ENCODE assay signal across 22 cellular contexts in the genomic region with DNA sequence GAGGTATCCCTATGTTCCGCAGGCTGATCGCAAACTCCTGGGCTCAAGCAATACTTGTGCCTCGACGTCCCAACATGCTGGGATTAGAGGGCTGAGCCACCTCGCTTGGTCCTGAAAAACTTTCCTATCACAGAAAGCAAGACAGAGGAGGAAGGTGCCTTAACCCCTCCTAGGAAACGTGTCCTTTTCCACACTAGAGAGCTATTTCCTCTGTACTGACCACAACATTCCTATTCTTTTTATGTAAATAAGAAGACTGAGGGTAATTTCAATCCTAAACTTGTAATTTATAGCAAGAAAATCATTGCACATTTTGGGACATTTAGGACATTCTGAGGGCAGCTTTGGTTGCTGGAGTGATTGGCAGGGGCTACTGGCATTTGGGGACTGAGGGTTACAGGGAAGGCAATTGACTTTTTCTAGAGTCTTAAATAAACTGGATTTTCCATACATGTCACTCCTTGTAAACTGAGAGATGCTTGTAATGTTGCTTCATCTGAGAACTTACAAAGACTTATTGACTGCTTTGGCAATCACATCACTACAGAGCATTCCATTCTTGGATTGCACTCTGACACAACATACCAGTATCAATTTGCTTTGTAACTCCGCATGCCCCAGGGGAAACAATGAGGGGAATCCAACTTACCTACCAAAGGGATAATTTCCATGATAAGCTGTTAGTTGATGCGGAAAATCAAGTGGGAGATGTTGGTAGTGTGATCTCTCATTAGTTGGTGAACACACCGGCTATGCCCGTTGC. TPM values are rescaled to one million over a fixed set of nuclear protein-coding genes. Genes with fewer than 3 reads are reported as not detected.
A peak's percentile ranks its signal among the peaks of the same experiment; 100 is the strongest.
DNase-seq lines count a peak whose midpoint lies in the region; ATAC-seq and TF ChIP-seq lines count a peak whose summit lies in the region.
"Had no signal": no experiment of that assay in that cellular context is flagged by ENCODE, and none has a peak within 500 bp of the region (broad histone marks: within the 10 kb centered on the region; RNA-seq: fewer than 3 reads in every experiment).

No MANE protein-coding gene starts in this region.

- peaks cover 13% of the 10 kb centered on the region for H3K27me3 ChIP-seq in osteoblast (ENCODE audit: insufficient read depth, low read length)
- H3K27me3 ChIP-seq: ascending aorta, gastroesophageal sphincter, neural progenitor cell had no signal

- peak; percentile 32 for DNase-seq in ELR (ENCODE audit: low read depth)
- peak; percentile 32 for DNase-seq in M059J (ENCODE audit: low read depth)
- peak; percentile 18 for DNase-seq in epithelial cell of esophagus (ENCODE audit: low read depth)
- no peak for DNase-seq in osteoblast (ENCODE audit: insufficient read length, low spot score, missing footprints)
- no peak for DNase-seq in activated CD8-positive, alpha-beta T cell treated with anti-CD3 and anti-CD28 coated beads for 36 hours
- no peak for DNase-seq in amniotic stem cell (lab: John Stamatoyannopoulos, UW)
- DNase-seq: activated CD4-positive, alpha-beta T cell treated with anti-CD3 and anti-CD28 coated beads, Interleukin-2, amount 10 ng/mL, durations not matched to agents 7 days and 5 days; activated CD8-positive, alpha-beta memory T cell treated with anti-CD3 and anti-CD28 coated beads, Interleukin-2, amount 50 U/mL, for 48 hours; activated gamma-delta T cell treated with Interleukin-2 at 50 U/mL for 16 hours; COR-L47; endodermal cell; mucosa of descending colon; NCI-H524; stimulated activated CD4-positive, alpha-beta T cell treated with anti-CD3 and anti-CD28 coated beads, Interleukin-12 subunit alpha, Interleukin-12 subunit beta, amount 100 ng/mL, for 4 hours; stimulated activated CD8-positive, alpha-beta memory T cell treated with anti-CD3 and anti-CD28 coated beads, Interleukin-4, amount 100 ng/mL, for 48 hours; T-cell had no signal

- H3K36me3 Mint-ChIP-seq in activated CD8-positive, alpha-beta T cell treated with anti-CD3 and anti-CD28 coated beads for 36 hours (ENCODE audit: low read depth): no peaks in the 10 kb centered on the region
- H3K36me3 Mint-ChIP-seq: neural progenitor cell, T-cell had no signal

- no peaks in the 10 kb centered on the region for H3K36me3 ChIP-seq in osteoblast (ENCODE audit: insufficient read depth, low read length)
- H3K36me3 ChIP-seq: ascending aorta, gastroesophageal sphincter, neural progenitor cell had no signal

- no peak overlapping the region for H3K27ac Mint-ChIP-seq in activated CD8-positive, alpha-beta T cell treated with anti-CD3 and anti-CD28 coated beads for 36 hours
- H3K27ac Mint-ChIP-seq: activated CD4-positive, alpha-beta T cell treated with anti-CD3 and anti-CD28 coated beads, Interleukin-2, amount 10 ng/mL, durations not matched to agents 7 days and 5 days; endodermal cell; neural progenitor cell; T-cell had no signal

- no peaks in the 10 kb centered on the region for H3K79me2 ChIP-seq in osteoblast (ENCODE audit: insufficient read depth, low read length)

- peak overlapping the region; percentile 56 for H3K27ac ChIP-seq in osteoblast (ENCODE audit: low read depth, low read length)
- H3K27ac ChIP-seq: ascending aorta, gastroesophageal sphincter, neural progenitor cell had no signal

- CTCF ChIA-PET in activated CD8-positive, alpha-beta T cell treated with anti-CD3 and anti-CD28 coated beads for 36 hours (lab: Charles Lee): no interaction called here

- H3K4me3 Mint-ChIP-seq in activated CD8-positive, alpha-beta T cell treated with anti-CD3 and anti-CD28 coated beads for 36 hours: no peak overlapping the region
- H3K4me3 Mint-ChIP-seq: activated CD4-positive, alpha-beta T cell treated with anti-CD3 and anti-CD28 coated beads, Interleukin-2, amount 10 ng/mL, durations not matched to agents 7 days and 5 days; endodermal cell; neural progenitor cell; T-cell had no signal

- no peak overlapping the region for H3K4me3 ChIP-seq in epithelial cell of esophagus (ENCODE audit: low read length)
- H3K4me3 ChIP-seq in osteoblast (ENCODE audit: insufficient read depth, low read length): peak overlapping the region; percentile 37
- H3K4me3 ChIP-seq: ascending aorta, gastroesophageal sphincter, mucosa of descending colon, neural progenitor cell had no signal

- no peaks in the 10 kb centered on the region for H3K4me1 Mint-ChIP-seq in activated CD8-positive, alpha-beta T cell treated with anti-CD3 and anti-CD28 coated beads for 36 hours (ENCODE audit: low read depth)
- H3K4me1 Mint-ChIP-seq: activated CD4-positive, alpha-beta T cell treated with anti-CD3 and anti-CD28 coated beads, Interleukin-2, amount 10 ng/mL, durations not matched to agents 7 days and 5 days; endodermal cell; neural progenitor cell; T-cell had no signal

- POLR2A ChIA-PET in activated CD8-positive, alpha-beta T cell treated with anti-CD3 and anti-CD28 coated beads for 36 hours (lab: Charles Lee): no interaction called here

- no peak for ATAC-seq in activated CD8-positive, alpha-beta T cell treated with anti-CD3 and anti-CD28 coated beads for 36 hours
- no peak for ATAC-seq in HG03135 (IDR thresholded peaks at IDR 0.05; ENCODE audit: unreplicated experiment)
- ATAC-seq: gastroesophageal sphincter, mucosa of descending colon, T-cell had no signal

- no peak overlapping the region for H2AFZ ChIP-seq in osteoblast (ENCODE audit: low read length)
- H2AFZ ChIP-seq: neural progenitor cell had no signal

- H3K9me3 ChIP-seq in osteoblast (ENCODE audit: low read depth, low read length): no peaks in the 10 kb centered on the region
- H3K9me3 ChIP-seq: ascending aorta, gastroesophageal sphincter, mucosa of descending colon had no signal

- H3K4me2 ChIP-seq in osteoblast (ENCODE audit: insufficient read depth, low read length): peak overlapping the region; percentile 61
- H3K4me2 ChIP-seq: neural progenitor cell had no signal

- H3K9me3 Mint-ChIP-seq in activated CD8-positive, alpha-beta T cell treated with anti-CD3 and anti-CD28 coated beads for 36 hours: no peaks in the 10 kb centered on the region
- H3K9me3 Mint-ChIP-seq: activated CD4-positive, alpha-beta T cell treated with anti-CD3 and anti-CD28 coated beads, Interleukin-2, amount 10 ng/mL, durations not matched to agents 7 days and 5 days; T-cell had no signal

- TF ChIP-seq CTCF in epithelial cell of esophagus (IDR thresholded peaks at IDR 0.05; ENCODE audit: insufficient read depth, low read depth, low read length, missing control alignments) (no peak), osteoblast (IDR thresholded peaks at IDR 0.05; ENCODE audit: extremely low read depth, low read depth, low read length) (no peak)
- no peak for TF ChIP-seq CTCF in activated CD8-positive, alpha-beta T cell treated with anti-CD3 and anti-CD28 coated beads for 36 hours (IDR thresholded peaks at IDR 0.05)

- intact Hi-C loops in activated CD8-positive, alpha-beta T cell treated with anti-CD3 and anti-CD28 coated beads for 36 hours (cut with micrococcal nuclease): no loop called here

- peaks cover 6% of the 10 kb centered on the region for H3K27me3 Mint-ChIP-seq in activated CD8-positive, alpha-beta T cell treated with anti-CD3 and anti-CD28 coated beads for 36 hours

- peaks cover 20% of the 10 kb centered on the region for H3K4me1 ChIP-seq in osteoblast (ENCODE audit: insufficient read depth, low read length)
- H3K4me1 ChIP-seq: ascending aorta, gastroesophageal sphincter, neural progenitor cell had no signal

- H4K20me1 ChIP-seq in osteoblast (ENCODE audit: insufficient read depth, low read length): no peaks in the 10 kb centered on the region

RNA-seq across cellular contexts. Expression of a gene that starts 15.6 kb away (rescaled TPM):
- total RNA-seq in M059J (2014; rRNA removed; shearing (Covaris generic)): not detected in 2 replicates
- total RNA-seq in osteoblast: not detected in 2 replicates
- total RNA-seq in activated CD8-positive, alpha-beta T cell treated with anti-CD3 and anti-CD28 coated beads for 36 hours: not detected
- total RNA-seq: activated CD4-positive, alpha-beta T cell treated with anti-CD3 and anti-CD28 coated beads, Interleukin-2, amount 10 ng/mL, durations not matched to agents 7 days and 5 days; ascending aorta; Daoy; endodermal cell; gastroesophageal sphincter; mucosa of descending colon; subcutaneous adipose tissue; T-cell had no signal

RNA-seq across cellular contexts. Expression of a gene that starts 41.2 kb away (rescaled TPM):
- not detected in 2 replicates for total RNA-seq in M059J (2014; rRNA removed; shearing (Covaris generic))
- not detected in 2 replicates for total RNA-seq in osteoblast
- total RNA-seq in activated CD8-positive, alpha-beta T cell treated with anti-CD3 and anti-CD28 coated beads for 36 hours: not detected
- total RNA-seq: activated CD4-positive, alpha-beta T cell treated with anti-CD3 and anti-CD28 coated beads, Interleukin-2, amount 10 ng/mL, durations not matched to agents 7 days and 5 days; ascending aorta; Daoy; endodermal cell; gastroesophageal sphincter; mucosa of descending colon; subcutaneous adipose tissue; T-cell had no signal

RNA-seq across cellular contexts. Expression of a gene that starts 44.8 kb away (rescaled TPM):
- 15.2 and 22.1 TPM in 2 replicates for total RNA-seq in M059J (2014; rRNA removed; shearing (Covaris generic))
- total RNA-seq in osteoblast: 14.4 and 17.0 TPM in 2 replicates
- total RNA-seq in activated CD8-positive, alpha-beta T cell treated with anti-CD3 and anti-CD28 coated beads for 36 hours: 10 to 100 TPM; 14.5 to 16.2 TPM

RNA-seq across cellular contexts. Expression of a gene that starts 55.1 kb away (rescaled TPM):
- not detected in 2 replicates for total RNA-seq in M059J (2014; rRNA removed; shearing (Covaris generic))
- not detected in 2 replicates for total RNA-seq in osteoblast
- total RNA-seq in activated CD8-positive, alpha-beta T cell treated with anti-CD3 and anti-CD28 coated beads for 36 hours: not detected
- total RNA-seq: activated CD4-positive, alpha-beta T cell treated with anti-CD3 and anti-CD28 coated beads, Interleukin-2, amount 10 ng/mL, durations not matched to agents 7 days and 5 days; ascending aorta; Daoy; endodermal cell; gastroesophageal sphincter; mucosa of descending colon; subcutaneous adipose tissue; T-cell had no signal

Comparison
In these comparisons a context has a peak if more than half of its experiments do, and no peak if none do; other contexts are left out.
1. DNase-seq: peak in ELR (single experiment), M059J (single experiment) and epithelial cell of esophagus (single experiment); none in osteoblast (single experiment), activated CD8-positive, alpha-beta T cell treated with anti-CD3 and anti-CD28 coated beads for 36 hours (single experiment) and amniotic stem cell (single experiment).